ENCODE assay signal across 8 cellular contexts in the genomic region with DNA sequence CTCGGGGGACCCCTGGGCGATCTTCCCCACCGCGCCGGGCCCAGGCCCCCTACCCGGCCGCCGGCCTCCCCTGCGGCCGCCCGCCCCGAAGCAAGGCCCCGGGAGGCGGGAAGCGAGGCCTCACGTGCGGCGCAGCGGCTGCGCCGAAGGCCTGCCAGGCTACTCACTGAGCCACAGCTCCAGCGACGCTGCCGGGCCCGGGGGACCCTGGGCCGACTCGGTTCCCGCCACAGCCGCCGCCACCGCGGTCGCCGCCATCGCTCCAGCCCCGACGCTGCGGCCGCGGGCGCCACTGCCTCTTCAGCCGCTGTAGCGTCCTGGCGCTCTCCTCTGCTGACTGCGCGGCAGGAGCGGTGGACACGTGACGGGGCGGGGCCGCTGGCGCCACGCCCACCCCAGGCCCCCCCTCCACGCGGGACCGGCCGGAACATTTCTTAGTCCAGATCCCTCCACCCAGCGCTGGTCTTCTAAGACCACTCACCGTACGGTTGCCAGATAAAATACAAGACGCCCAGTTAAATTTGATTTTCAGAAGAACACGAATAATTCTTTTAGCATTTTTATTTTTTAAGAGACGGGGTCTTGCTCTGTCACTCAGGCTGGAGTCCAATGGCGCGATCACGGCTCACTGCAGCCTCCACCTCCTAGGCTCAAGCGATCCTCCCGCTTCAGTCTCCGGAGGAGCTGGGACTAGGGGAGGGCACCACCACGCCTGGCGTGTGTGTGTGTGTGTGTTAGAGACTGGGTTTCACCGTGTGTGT. TPM values are rescaled to one million over a fixed set of nuclear protein-coding genes. Genes with fewer than 3 reads are reported as not detected.
DNase-seq lines count a peak whose midpoint lies in the region; ATAC-seq and TF ChIP-seq lines count a peak whose summit lies in the region.

Gene GGA2, minus strand, starts transcription at position 341 of the 761 bp plus-strand sequence. Its CDS starts 83 bp downstream, at position 258.

- intact Hi-C loops in Calu3 (cut with micrococcal nuclease; ENCODE audit: unreplicated experiment), result no loop called here
- intact Hi-C loops in PC-9 (cut with micrococcal nuclease; ENCODE audit: unreplicated experiment), result loop anchor here (1.0 kb wide), 1 partner anchor 18 kb away; no protein-coding TSS in a partner anchor

- H3K4me2 ChIP-seq in PC-9, result peak within 1 kb of the TSS; percentile 98

- H3K4me3 ChIP-seq in PC-9 (peak within 1 kb of the TSS; percentile 69), muscle layer of colon (ENCODE audit: low read depth in 1 of 2, low read length in 2 of 2) (peak within 1 kb of the TSS; percentile 60 to 76)

- ATAC-seq in GM21423 (IDR thresholded peaks at IDR 0.05; ENCODE audit: unreplicated experiment), result peak; percentile 68
- peak; percentile 93 to 94 for ATAC-seq in activated T-cell treated with anti-CD3 and anti-CD28 coated beads, Interleukin-2, amount 50 U/mL, for 4 hours
- ATAC-seq in esophagus mucosa, result peak; percentile 89

- H3K36me3 Mint-ChIP-seq in Calu3 (ENCODE audit: insufficient read depth, unreplicated experiment), result peaks cover 32% of the 10 kb centered on the region
- H3K36me3 Mint-ChIP-seq in activated T-cell treated with anti-CD3 and anti-CD28 coated beads, Interleukin-2, amount 50 U/mL, for 4 hours (ENCODE audit: insufficient read depth), result peaks cover 12% of the 10 kb centered on the region

- no peaks in the 10 kb centered on the region for H3K9me3 ChIP-seq in PC-9 (ENCODE audit: insufficient read depth, low read depth)
- no peaks in the 10 kb centered on the region for H3K9me3 ChIP-seq in muscle layer of colon (ENCODE audit: low read length)

- no peaks in the 10 kb centered on the region for H3K36me3 ChIP-seq in PC-9 (ENCODE audit: low read depth)
- H3K36me3 ChIP-seq in muscle layer of colon (ENCODE audit: insufficient read depth, low read length), result no peaks in the 10 kb centered on the region

- CTCF ChIA-PET in Calu3 (lab: Charles Lee) (no interaction called here), PC-9 (lab: Charles Lee) (no interaction called here)

- H3K9me3 Mint-ChIP-seq in Calu3 (ENCODE audit: low read depth, unreplicated experiment), result no peaks in the 10 kb centered on the region
- no peaks in the 10 kb centered on the region for H3K9me3 Mint-ChIP-seq in activated T-cell treated with anti-CD3 and anti-CD28 coated beads, Interleukin-2, amount 50 U/mL, for 4 hours

- H3K4me3 Mint-ChIP-seq in Calu3 (ENCODE audit: low read depth, unreplicated experiment), result peak within 1 kb of the TSS; percentile 86
- H3K4me3 Mint-ChIP-seq in activated T-cell treated with anti-CD3 and anti-CD28 coated beads, Interleukin-2, amount 50 U/mL, for 4 hours, result peak within 1 kb of the TSS; percentile 86

- peak within 1 kb of the TSS; percentile 44; the same call in 1 of the 2 replicates for H2AFZ ChIP-seq in PC-9

- peaks cover 42% of the 10 kb centered on the region for H3K4me1 Mint-ChIP-seq in Calu3 (ENCODE audit: low read depth, unreplicated experiment)
- peaks cover 61% of the 10 kb centered on the region for H3K4me1 Mint-ChIP-seq in activated T-cell treated with anti-CD3 and anti-CD28 coated beads, Interleukin-2, amount 50 U/mL, for 4 hours (ENCODE audit: low read depth)

- POLR2A ChIA-PET in PC-9 (lab: Charles Lee; ENCODE audit: unreplicated experiment), result interaction anchor here (0.6 kb wide), 2 partner anchors 30 to 1322 kb away, joined by 5 to 12 read pairs; no protein-coding TSS in a partner anchor

- H3K27me3 ChIP-seq in PC-9 (ENCODE audit: insufficient read depth, low read depth), result no peaks in the 10 kb centered on the region
- H3K27me3 ChIP-seq in muscle layer of colon (ENCODE audit: control insufficient read depth in 1 of 2, insufficient read depth in 2 of 2, low read length in 2 of 2), result no peaks in the 10 kb centered on the region

- H3K27ac ChIP-seq in PC-9 (no peak within 1 kb of the TSS), muscle layer of colon (ENCODE audit: low read depth, low read length) (peak within 1 kb of the TSS; percentile 79)

- H3K4me1 ChIP-seq in PC-9 (replicated peaks; ENCODE audit: insufficient read depth) (peaks cover 15% of the 10 kb centered on the region), muscle layer of colon (ENCODE audit: insufficient read depth, low read length) (peaks cover 22% of the 10 kb centered on the region)

- DNase-seq in Calu3 (peak; percentile 91), HuH-7.5 (ENCODE audit: low spot score) (peak; percentile 60), PC-9 (peak; percentile 46 to 78)
- DNase-seq in activated T-cell treated with anti-CD3 and anti-CD28 coated beads, Interleukin-2, amount 50 U/mL, for 4 hours, result peak; percentile 72
- peak; percentile 87 for DNase-seq in stimulated activated CD8-positive, alpha-beta memory T cell treated with anti-CD3 and anti-CD28 coated beads, Interleukin-4, amount 100 ng/mL, for 48 hours

- BruUV-seq in Calu3 (replicated peaks; lab: Mats Ljungman, UMichigan) (no TSS peak), PC-9 (replicated peaks; lab: Mats Ljungman, UMichigan) (no TSS peak)

- H3F3A ChIP-seq in PC-9 (ENCODE audit: insufficient read depth, low read depth), result peaks cover 34% of the 10 kb centered on the region; the same call in 1 of the 2 replicates

- no peaks in the 10 kb centered on the region for H3K9me2 ChIP-seq in PC-9 (ENCODE audit: insufficient read depth)

- TF ChIP-seq CTCF in Calu3 (IDR thresholded peaks at IDR 0.05; ENCODE audit: unreplicated experiment) (no peak), PC-9 (conservative IDR thresholded peaks at IDR 0.05) (no peak)

- H3K27me3 Mint-ChIP-seq in Calu3 (ENCODE audit: unreplicated experiment), result no peaks in the 10 kb centered on the region
- no peaks in the 10 kb centered on the region for H3K27me3 Mint-ChIP-seq in activated T-cell treated with anti-CD3 and anti-CD28 coated beads, Interleukin-2, amount 50 U/mL, for 4 hours (ENCODE audit: low read depth)

- peak within 1 kb of the TSS; percentile 85 for H3K27ac Mint-ChIP-seq in Calu3 (ENCODE audit: unreplicated experiment)

- H4K20me1 ChIP-seq in PC-9 (ENCODE audit: insufficient read depth), result peaks cover 19% of the 10 kb centered on the region

- H3K9ac ChIP-seq in muscle layer of colon (ENCODE audit: low read length), result peak within 1 kb of the TSS; percentile 37

- H3K79me2 ChIP-seq in PC-9 (ENCODE audit: low read depth), result peaks cover 39% of the 10 kb centered on the region

RNA-seq across cellular contexts. Expression of gene GGA2, which starts in this region (rescaled TPM):
- total RNA-seq in Calu3 (2022) (81.6 and 90.4 TPM in 2 replicates), PC-9 (2021) (68.5 and 85.1 TPM in 2 replicates), esophagus mucosa (24.6 TPM)
- total RNA-seq in activated T-cell treated with anti-CD3 and anti-CD28 coated beads, Interleukin-2, amount 50 U/mL, for 4 hours, result 10 to 100 TPM; 66.0 to 82.9 (median 70.0) TPM
